8 cellular contexts compared by ENCODE assay signal in the genomic region with DNA sequence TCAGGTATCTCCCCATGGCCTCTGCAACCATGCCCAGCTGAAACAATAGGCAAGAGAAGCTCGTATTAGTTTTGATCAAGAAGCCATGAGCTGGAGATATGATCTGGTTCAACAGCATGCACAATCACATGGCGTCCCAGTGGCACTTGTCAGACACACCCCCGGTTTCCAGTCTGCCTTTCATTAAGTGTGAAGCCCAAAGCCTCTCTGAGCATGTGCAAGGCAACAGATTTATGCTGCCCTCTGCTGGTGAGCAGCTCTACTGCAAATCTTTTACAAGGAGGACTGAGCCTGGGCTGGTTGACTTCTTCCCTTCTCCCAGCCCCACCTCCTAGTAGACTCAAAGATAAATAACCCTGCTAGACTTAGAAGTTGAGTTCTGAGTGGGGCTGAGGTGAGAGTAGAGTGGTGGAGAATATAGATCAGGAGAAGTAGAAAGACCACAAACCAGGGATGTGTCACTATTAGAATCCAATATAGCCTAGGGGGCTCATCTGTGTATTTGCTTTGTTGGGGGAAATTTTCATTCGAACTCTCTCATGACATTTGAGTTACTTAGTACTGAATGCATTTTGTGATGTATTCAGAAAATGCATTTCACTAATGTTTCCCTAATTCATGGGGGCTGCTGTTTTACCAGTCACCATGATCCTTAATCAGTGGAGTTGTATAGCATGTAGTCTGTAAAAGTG. TPM values are rescaled to one million over a fixed set of nuclear protein-coding genes. Genes with fewer than 3 reads are reported as not detected.
DNase-seq lines count a peak whose midpoint lies in the region; ATAC-seq and TF ChIP-seq lines count a peak whose summit lies in the region.

No MANE protein-coding gene starts in this region.

- peak; percentile 78 for DNase-seq in EH (ENCODE audit: low read depth)
- DNase-seq in Jurkat, Clone E6-1 (ENCODE audit: low read depth, low spot score) = peak; percentile 82
- peak; percentile 89 for DNase-seq in OCI-M1 (lab: John Stamatoyannopoulos, UW)
- DNase-seq in activated T-cell treated with anti-CD3 and anti-CD28 coated beads, Interleukin-2, amount 50 U/mL, for 24 hours = peak; percentile 78
- DNase-seq in fibroblast of pulmonary artery (ENCODE audit: low read depth) = peak; percentile 83
- DNase-seq in occipital lobe (lab: John Stamatoyannopoulos, UW) = peak; percentile 34
- DNase-seq in thoracic aorta (ENCODE audit: low spot score) = peak; percentile 6

- no peak overlapping the region for H3K27ac ChIP-seq in thoracic aorta

- H3K4me1 Mint-ChIP-seq in activated T-cell treated with anti-CD3 and anti-CD28 coated beads, Interleukin-2, amount 50 U/mL, for 24 hours (ENCODE audit: low read depth) = peaks cover 1% of the 10 kb centered on the region

- H3K4me3 Mint-ChIP-seq in activated T-cell treated with anti-CD3 and anti-CD28 coated beads, Interleukin-2, amount 50 U/mL, for 24 hours = no peak overlapping the region

- H3K27ac Mint-ChIP-seq in activated T-cell treated with anti-CD3 and anti-CD28 coated beads, Interleukin-2, amount 50 U/mL, for 24 hours = no peak overlapping the region

- no peaks in the 10 kb centered on the region for H3K27me3 ChIP-seq in thoracic aorta (replicated peaks; ENCODE audit: insufficient read depth)

- H3K9me3 ChIP-seq in thoracic aorta = no peaks in the 10 kb centered on the region

- H3K36me3 Mint-ChIP-seq in activated T-cell treated with anti-CD3 and anti-CD28 coated beads, Interleukin-2, amount 50 U/mL, for 24 hours (ENCODE audit: low read depth) = no peaks in the 10 kb centered on the region

- H3K27me3 Mint-ChIP-seq in activated T-cell treated with anti-CD3 and anti-CD28 coated beads, Interleukin-2, amount 50 U/mL, for 24 hours = peaks cover 18% of the 10 kb centered on the region

- peak; percentile 92 for TF ChIP-seq CTCF in fibroblast of pulmonary artery (IDR thresholded peaks at IDR 0.05; ENCODE audit: low read length, missing control alignments)
- TF ChIP-seq CTCF in thoracic aorta (IDR thresholded peaks at IDR 0.05) = peak; percentile 66

- no peaks in the 10 kb centered on the region for H3K9me3 Mint-ChIP-seq in activated T-cell treated with anti-CD3 and anti-CD28 coated beads, Interleukin-2, amount 50 U/mL, for 24 hours

- H3K4me1 ChIP-seq in thoracic aorta (ENCODE audit: control insufficient read depth in 1 of 2, low read depth in 2 of 2) = no peaks in the 10 kb centered on the region

- peak; percentile 84 for ATAC-seq in GM21723 (IDR thresholded peaks at IDR 0.05; ENCODE audit: unreplicated experiment)
- peak; percentile 68 for ATAC-seq in thoracic aorta (ENCODE audit: insufficient number of reproducible peaks, low FRiP score, low read depth)

- no peaks in the 10 kb centered on the region for H3K36me3 ChIP-seq in thoracic aorta

- no peak overlapping the region for H3K4me3 ChIP-seq in Jurkat, Clone E6-1 (ENCODE audit: low read length)
- H3K4me3 ChIP-seq in fibroblast of pulmonary artery (replicated peaks; ENCODE audit: low read depth, low read length) (no peak overlapping the region), thoracic aorta (no peak overlapping the region)

RNA-seq across cellular contexts. Expression of gene MBIP, which starts 53.7 kb away (rescaled TPM):
- polyA plus RNA-seq in Jurkat, Clone E6-1 (2012; ENCODE audit: insufficient read depth, insufficient read length) = 31.1 TPM
- 24.8 TPM for total RNA-seq in occipital lobe
- 10 to 100 TPM; 22.7 to 23.4 TPM for total RNA-seq in thoracic aorta

Comparison
In these comparisons a context has a peak if more than half of its experiments do, and no peak if none do; other contexts are left out.
1. DNase-seq: peak in every context shown above with its lines; median percentile 89 in OCI-M1; 83 in fibroblast of pulmonary artery; 82 in Jurkat, Clone E6-1; 78 in EH; 78 in activated T-cell treated with anti-CD3 and anti-CD28 coated beads, Interleukin-2, amount 50 U/mL, for 24 hours; 34 in occipital lobe; 6 in thoracic aorta.